Comparison of ENCODE assay signal across 14 cellular contexts in the genomic region with DNA sequence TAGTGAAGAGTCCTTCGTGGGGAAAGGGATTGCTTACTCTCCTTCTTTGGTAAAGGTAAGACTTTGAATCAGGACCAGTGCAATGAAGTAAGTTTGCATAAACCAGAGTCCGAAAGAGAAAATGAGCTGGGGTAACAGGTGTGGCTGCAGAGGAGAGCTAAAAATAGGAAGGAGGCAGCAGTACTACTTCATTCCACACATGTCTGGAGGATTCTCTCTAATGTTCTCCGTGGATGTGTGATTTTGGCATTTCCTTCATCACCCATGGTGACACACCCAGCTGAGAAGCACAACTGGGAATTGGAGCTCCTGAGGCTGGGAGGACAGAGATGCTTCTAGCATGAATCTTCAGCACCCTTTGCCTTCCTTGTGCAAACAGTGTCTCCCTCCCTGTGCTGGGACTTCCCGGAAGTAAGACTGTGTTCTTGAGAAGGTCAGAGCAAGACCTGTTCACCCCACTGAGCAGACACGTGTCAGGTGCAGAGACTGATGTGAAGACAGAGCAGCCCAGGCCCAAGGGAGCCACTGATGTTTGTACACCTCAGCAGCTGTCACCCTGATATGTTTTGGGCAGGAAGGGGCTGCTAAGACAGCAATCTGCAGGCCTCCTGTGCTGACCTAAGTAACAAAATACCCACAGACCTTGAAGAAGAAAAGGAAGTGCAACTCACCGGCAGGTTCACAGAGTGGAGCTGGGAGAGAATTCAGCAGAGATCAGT. TPM values are rescaled to one million over a fixed set of nuclear protein-coding genes. Genes with fewer than 3 reads are reported as not detected.
DNase-seq lines count a peak whose midpoint lies in the region; ATAC-seq and TF ChIP-seq lines count a peak whose summit lies in the region.
"Had no signal": no experiment of that assay in that cellular context is flagged by ENCODE, and none has a peak within 500 bp of the region (broad histone marks: within the 10 kb centered on the region; RNA-seq: fewer than 3 reads in every experiment).

No MANE protein-coding gene starts in this region.

- TF ChIP-seq POLR2A in transverse colon (IDR thresholded peaks at IDR 0.05), result no peak

- H3K9me3 ChIP-seq in left ventricle myocardium inferior (replicated peaks), result peaks cover 3% of the 10 kb centered on the region
- H3K9me3 ChIP-seq in transverse colon, result no peaks in the 10 kb centered on the region
- H3K9me3 ChIP-seq: right lobe of liver had no signal

- no peaks in the 10 kb centered on the region for H3K4me1 ChIP-seq in left ventricle myocardium inferior
- H3K4me1 ChIP-seq in transverse colon, result no peaks in the 10 kb centered on the region
- H3K4me1 ChIP-seq: right lobe of liver, stomach had no signal

- H3K4me3 Mint-ChIP-seq in HFFc6, result no peak overlapping the region

- H3K36me3 ChIP-seq in left ventricle myocardium inferior (no peaks in the 10 kb centered on the region), transverse colon (no peaks in the 10 kb centered on the region), brain microvascular endothelial cell (replicated peaks) (no peaks in the 10 kb centered on the region)
- H3K36me3 ChIP-seq: right lobe of liver, stomach had no signal

- H3K27me3 Mint-ChIP-seq in HFFc6 (ENCODE audit: insufficient read depth), result peaks cover 2% of the 10 kb centered on the region; the same call in 1 of the 2 replicates

- ATAC-seq in Right ventricle myocardium inferior (peak; percentile 5), HG02759 (IDR thresholded peaks at IDR 0.05; ENCODE audit: unreplicated experiment) (peak; percentile 93), HG03575 (IDR thresholded peaks at IDR 0.05; ENCODE audit: extremely low read depth, insufficient number of reproducible peaks, low FRiP score, unreplicated experiment) (peak; percentile 70)

- H3K4me3 ChIP-seq in left ventricle myocardium inferior (no peak overlapping the region), transverse colon (no peak overlapping the region), brain microvascular endothelial cell (ENCODE audit: low read depth, low read length) (no peak overlapping the region)
- H3K4me3 ChIP-seq: right lobe of liver, stomach had no signal

- no peak overlapping the region for H3K27ac Mint-ChIP-seq in HFFc6

- WGBS in transverse colon (ENCODE audit: low coverage in 1 of 2), 2 donors, result 58 to 67% methylated on average over 3 to 6 of the region's 6 CpGs

- no peak overlapping the region for H3K27ac ChIP-seq in left ventricle myocardium inferior (replicated peaks)
- peak overlapping the region in 2 of 4 donors; percentile 17 to 63 for H3K27ac ChIP-seq in transverse colon
- no peak overlapping the region for H3K27ac ChIP-seq in brain microvascular endothelial cell
- H3K27ac ChIP-seq: right lobe of liver had no signal

- no peaks in the 10 kb centered on the region for H3K4me1 Mint-ChIP-seq in HFFc6 (ENCODE audit: low read depth)

- peaks cover 6% of the 10 kb centered on the region for H3K27me3 ChIP-seq in left ventricle myocardium inferior (ENCODE audit: low read depth)
- H3K27me3 ChIP-seq in transverse colon, result no peaks in the 10 kb centered on the region
- H3K27me3 ChIP-seq in brain microvascular endothelial cell (replicated peaks), result no peaks in the 10 kb centered on the region
- H3K27me3 ChIP-seq: right lobe of liver, stomach had no signal

- TF ChIP-seq EP300 in transverse colon (IDR thresholded peaks at IDR 0.05; ENCODE audit: low read depth), result no peak

- in situ Hi-C loops in transverse colon (cut with MboI; ENCODE audit: low pct_ligation_motif_present in 1 of 4, low pct_unique_long_range_greater_than_20kb in 1 of 4, low sequenced_read_pairs in 3 of 4), result no loop called here
- in situ Hi-C loops in brain microvascular endothelial cell (cut with HindIII; ENCODE audit: low pct_ligation_motif_present, low sequenced_read_pairs), result no loop called here

- intact Hi-C loops in Right ventricle myocardium inferior (cut with DNase I), result no loop called here
- intact Hi-C loops in left ventricle myocardium inferior (cut with micrococcal nuclease), result no loop called here
- intact Hi-C loops in transverse colon (cut with DNase I; ENCODE audit: low total_unique reads), result no loop called here

- peaks cover 15% of the 10 kb centered on the region for H3K9me3 Mint-ChIP-seq in HFFc6

- H3K36me3 Mint-ChIP-seq in HFFc6 (ENCODE audit: low read depth), result no peaks in the 10 kb centered on the region

- DNase-seq in Right ventricle myocardium inferior (ENCODE audit: missing footprints) (no peak), left ventricle myocardium inferior (no peak), transverse colon (peak; percentile 63), HFFc6 (no peak), brain microvascular endothelial cell (no peak), C1 segment of cervical spinal cord (lab: John Stamatoyannopoulos, UW) (no peak)
- DNase-seq: NCI-H1417 treated with DMSO at 0.1 percent for 48 hours, right lobe of liver, stomach had no signal

- no peak for TF ChIP-seq CTCF in left ventricle myocardium inferior (IDR thresholded peaks at IDR 0.05; ENCODE audit: borderline replicate concordance)
- TF ChIP-seq CTCF in transverse colon (IDR thresholded peaks at IDR 0.05), result no peak
- no peak for TF ChIP-seq CTCF in HFFc6 (IDR thresholded peaks at IDR 0.05)
- no peak for TF ChIP-seq CTCF in brain microvascular endothelial cell (IDR thresholded peaks at IDR 0.05; ENCODE audit: low read depth, low read length, missing control alignments)

RNA-seq across cellular contexts. Expression of gene FCRL1, which starts 13.3 kb away (rescaled TPM):
- total RNA-seq in Right ventricle myocardium inferior (not detected), left ventricle myocardium inferior (not detected), transverse colon (10 to 100 TPM in 1 of 4 donors, 1 to 10 TPM in 1, not detected in 2; 6.4 to 12.9 TPM)
- total RNA-seq in HFFc6 (2021; fragmentation: NEBNext Ultra II Directional; extraction: Animal tissue kit (Norgen Biotek cat#: 25700)), result not detected
- total RNA-seq: A673, kidney epithelial cell had no signal

RNA-seq across cellular contexts. Expression of gene FCRL2, which starts 29.7 kb away (rescaled TPM):
- total RNA-seq in Right ventricle myocardium inferior, result not detected
- not detected for total RNA-seq in left ventricle myocardium inferior
- total RNA-seq in transverse colon, result 10 to 100 TPM in 1 of 4 donors, under 1 TPM in 2, not detected in 1; 0.37 to 10.8 (median 0.41) TPM
- not detected for total RNA-seq in HFFc6 (2021; fragmentation: NEBNext Ultra II Directional; extraction: Animal tissue kit (Norgen Biotek cat#: 25700))
- total RNA-seq: A673; kidney epithelial cell; T-helper 2 cell treated with Interferon-gamma antibody and Interleukin-4, amounts not matched to agents 100 ng/mL and 5 ng/mL, for 36 hours had no signal

RNA-seq across cellular contexts. Expression of gene CD5L, which starts 35.0 kb away (rescaled TPM):
- total RNA-seq in Right ventricle myocardium inferior (2.5 TPM), left ventricle myocardium inferior (0.52 TPM), transverse colon (not detected)
- not detected for total RNA-seq in HFFc6 (2021; fragmentation: NEBNext Ultra II Directional; extraction: Animal tissue kit (Norgen Biotek cat#: 25700))
- total RNA-seq: A673; kidney epithelial cell; T-helper 2 cell treated with Interferon-gamma antibody and Interleukin-4, amounts not matched to agents 100 ng/mL and 5 ng/mL, for 36 hours had no signal

Comparison
In these comparisons a context has a peak if more than half of its experiments do, and no peak if none do; other contexts are left out.
1. ATAC-seq: peak in every context shown above with its lines; median percentile 93 in HG02759; 70 in HG03575; 5 in Right ventricle myocardium inferior.